In genomic region chr14:57089901-57090300, GRCh38 we compare ENCODE assay signal across 27 cellular contexts.
DNase-seq lines count a peak whose midpoint lies in the region; ATAC-seq lines count a peak whose summit lies in the region.
"Had no signal": no experiment of that assay in that cellular context is flagged by ENCODE, and none has a peak within 500 bp of the region (broad histone marks: within the 10 kb centered on the region; RNA-seq: fewer than 3 reads in every experiment).

No MANE protein-coding gene starts in this region.

- no peak for ATAC-seq in GM18907 (IDR thresholded peaks at IDR 0.05; ENCODE audit: unreplicated experiment)
- ATAC-seq: gastrocnemius medialis, GM12878, left lobe of liver, SK-N-SH treated with all-trans-retinoic acid at 6 μM for 48 hours had no signal

- H3K27ac Mint-ChIP-seq in CD4-positive, alpha-beta memory T cell = no peak overlapping the region
- H3K27ac Mint-ChIP-seq in activated T-helper 1 cell treated with anti-CD3 and anti-CD28 coated beads, Interleukin-12 subunit alpha, Interleukin-12 subunit beta, Interleukin-2, Interleukin-4 antibody, amounts not matched to agents 30 ng/mL and 10 ng/mL and 1 ng/mL, durations not matched to agents 14 hours and 24 hours and 36 hours = no peak overlapping the region
- H3K27ac Mint-ChIP-seq: activated CD4-positive, alpha-beta T cell treated with anti-CD3 and anti-CD28 coated beads, Interleukin-2, amount 10 ng/mL, durations not matched to agents 24 days and 14 days; activated naive CD4-positive, alpha-beta T cell treated with anti-CD3 and anti-CD28 coated beads, Interleukin-2, amount 10 ng/mL, durations not matched to agents 7 days and 5 days; CD4-positive, CD25-positive, alpha-beta regulatory T cell; T-helper 2 cell treated with Interferon-gamma antibody and Interleukin-4, amounts not matched to agents 5 μg/mL and 100 μg/mL, for 36 hours had no signal

- intact Hi-C loops in CD4-positive, alpha-beta memory T cell (cut with micrococcal nuclease) = no loop called here
- intact Hi-C loops in activated T-helper 1 cell treated with anti-CD3 and anti-CD28 coated beads, Interleukin-12 subunit alpha, Interleukin-12 subunit beta, Interleukin-2, Interleukin-4 antibody, amounts not matched to agents 30 ng/mL and 10 ng/mL and 1 ng/mL, durations not matched to agents 14 hours and 24 hours and 36 hours (cut with micrococcal nuclease) = no loop called here

- no peaks in the 10 kb centered on the region for H3K4me1 ChIP-seq in CD4-positive, alpha-beta memory T cell (ENCODE audit: insufficient read depth, low read length)
- H3K4me1 ChIP-seq: breast epithelium, gastrocnemius medialis, upper lobe of left lung had no signal

- peaks cover under 1 to 7% of the 10 kb centered on the region in 2 donors for H3K27me3 Mint-ChIP-seq in CD4-positive, alpha-beta memory T cell
- no peaks in the 10 kb centered on the region for H3K27me3 Mint-ChIP-seq in activated T-helper 1 cell treated with anti-CD3 and anti-CD28 coated beads, Interleukin-12 subunit alpha, Interleukin-12 subunit beta, Interleukin-2, Interleukin-4 antibody, amounts not matched to agents 30 ng/mL and 10 ng/mL and 1 ng/mL, durations not matched to agents 14 hours and 24 hours and 36 hours (ENCODE audit: insufficient read depth)
- H3K27me3 Mint-ChIP-seq: activated CD4-positive, alpha-beta T cell treated with anti-CD3 and anti-CD28 coated beads, Interleukin-2, amount 10 ng/mL, durations not matched to agents 24 days and 14 days; activated naive CD4-positive, alpha-beta T cell treated with anti-CD3 and anti-CD28 coated beads, Interleukin-2, amount 10 ng/mL, durations not matched to agents 7 days and 5 days; CD4-positive, CD25-positive, alpha-beta regulatory T cell had no signal

- H3K27me3 ChIP-seq in CD4-positive, alpha-beta memory T cell (ENCODE audit: insufficient read depth, low read length) = no peaks in the 10 kb centered on the region
- H3K27me3 ChIP-seq: breast epithelium, gastrocnemius medialis, hepatocyte, upper lobe of left lung had no signal

- peak; percentile 39 for DNase-seq in DMS 273 (lab: John Stamatoyannopoulos, UW; ENCODE audit: unreplicated experiment)
- DNase-seq in DMS 273 treated with DMSO at 0.1 percent for 48 hours (lab: John Stamatoyannopoulos, UW) = no peak
- DNase-seq in NCI-H1436 (lab: John Stamatoyannopoulos, UW) = peak; percentile 84
- DNase-seq in NCI-H2227 treated with DMSO at 0.1 percent for 48 hours (lab: John Stamatoyannopoulos, UW) = peak; percentile 35
- DNase-seq in epithelial cell of prostate (ENCODE audit: low read depth, low spot score) = peak; percentile 2
- DNase-seq in CD4-positive, alpha-beta memory T cell = no peak
- DNase-seq in activated T-helper 1 cell treated with anti-CD3 and anti-CD28 coated beads, Interleukin-12 subunit alpha, Interleukin-12 subunit beta, Interleukin-2, Interleukin-4 antibody, amounts not matched to agents 30 ng/mL and 10 ng/mL and 1 ng/mL, durations not matched to agents 14 hours and 24 hours and 36 hours (ENCODE audit: low spot score) = no peak
- DNase-seq: activated CD4-positive, alpha-beta T cell treated with anti-CD3 and anti-CD28 coated beads, Interleukin-2, amount 10 ng/mL, durations not matched to agents 24 days and 14 days; activated naive CD4-positive, alpha-beta T cell treated with anti-CD3 and anti-CD28 coated beads, Interleukin-2, amount 10 ng/mL, durations not matched to agents 7 days and 5 days; activated T-cell treated with anti-CD3 and anti-CD28 coated beads, Interleukin-2, amount 50 U/mL, for 48 hours; amniotic stem cell; CD4-positive, CD25-positive, alpha-beta regulatory T cell; DMS79 treated with DMSO at 0.1 percent for 48 hours; gastrocnemius medialis; nucleus accumbens; small intestine; stimulated activated CD4-positive, alpha-beta T cell treated with anti-CD3 and anti-CD28 coated beads, Interleukin-1b, Interleukin-23, amount 100 ng/mL, for 48 hours; upper lobe of left lung had no signal

- H3K36me3 ChIP-seq in CD4-positive, alpha-beta memory T cell (ENCODE audit: insufficient read depth, low read length) = no peaks in the 10 kb centered on the region
- H3K36me3 ChIP-seq: breast epithelium, gastrocnemius medialis, upper lobe of left lung had no signal

- CTCF ChIA-PET in CD4-positive, alpha-beta memory T cell (lab: Charles Lee; ENCODE audit: partially characterized antibody) = no interaction called here

- H3K27ac ChIP-seq in epithelial cell of prostate = no peak overlapping the region
- H3K27ac ChIP-seq in CD4-positive, alpha-beta memory T cell (ENCODE audit: low read depth, low read length) = no peak overlapping the region
- H3K27ac ChIP-seq: 22Rv1, breast epithelium, coronary artery, gastrocnemius medialis, hepatocyte, upper lobe of left lung had no signal

- no peak overlapping the region for H3K4me3 ChIP-seq in CD4-positive, alpha-beta memory T cell (ENCODE audit: low read length in 2 of 2)
- H3K4me3 ChIP-seq: breast epithelium, coronary artery, gastrocnemius medialis, GM12878, hepatocyte, upper lobe of left lung had no signal

- peaks cover under 1 to 6% (median 1%) of the 10 kb centered on the region in 8 donors for H3K9me3 Mint-ChIP-seq in CD4-positive, alpha-beta memory T cell
- H3K9me3 Mint-ChIP-seq in activated T-helper 1 cell treated with anti-CD3 and anti-CD28 coated beads, Interleukin-12 subunit alpha, Interleukin-12 subunit beta, Interleukin-2, Interleukin-4 antibody, amounts not matched to agents 30 ng/mL and 10 ng/mL and 1 ng/mL, durations not matched to agents 14 hours and 24 hours and 36 hours = no peaks in the 10 kb centered on the region
- H3K9me3 Mint-ChIP-seq: T-helper 2 cell treated with Interferon-gamma antibody and Interleukin-4, amounts not matched to agents 5 μg/mL and 100 μg/mL, for 36 hours had no signal

- no peak overlapping the region for H3K4me3 Mint-ChIP-seq in CD4-positive, alpha-beta memory T cell
- no peak overlapping the region for H3K4me3 Mint-ChIP-seq in activated T-helper 1 cell treated with anti-CD3 and anti-CD28 coated beads, Interleukin-12 subunit alpha, Interleukin-12 subunit beta, Interleukin-2, Interleukin-4 antibody, amounts not matched to agents 30 ng/mL and 10 ng/mL and 1 ng/mL, durations not matched to agents 14 hours and 24 hours and 36 hours
- H3K4me3 Mint-ChIP-seq: activated CD4-positive, alpha-beta T cell treated with anti-CD3 and anti-CD28 coated beads, Interleukin-2, amount 10 ng/mL, durations not matched to agents 24 days and 14 days; activated naive CD4-positive, alpha-beta T cell treated with anti-CD3 and anti-CD28 coated beads, Interleukin-2, amount 10 ng/mL, durations not matched to agents 7 days and 5 days; CD4-positive, CD25-positive, alpha-beta regulatory T cell; T-helper 2 cell treated with Interferon-gamma antibody and Interleukin-4, amounts not matched to agents 5 μg/mL and 100 μg/mL, for 36 hours had no signal

- H3K9me3 ChIP-seq in CD4-positive, alpha-beta memory T cell (ENCODE audit: control insufficient read depth in 1 of 2, low read length in 2 of 2) = no peaks in the 10 kb centered on the region
- H3K9me3 ChIP-seq: gastrocnemius medialis had no signal

- H3K4me1 Mint-ChIP-seq in CD4-positive, alpha-beta memory T cell = no peaks in the 10 kb centered on the region
- H3K4me1 Mint-ChIP-seq in activated T-helper 1 cell treated with anti-CD3 and anti-CD28 coated beads, Interleukin-12 subunit alpha, Interleukin-12 subunit beta, Interleukin-2, Interleukin-4 antibody, amounts not matched to agents 30 ng/mL and 10 ng/mL and 1 ng/mL, durations not matched to agents 14 hours and 24 hours and 36 hours (ENCODE audit: low read depth) = no peaks in the 10 kb centered on the region
- H3K4me1 Mint-ChIP-seq: activated CD4-positive, alpha-beta T cell treated with anti-CD3 and anti-CD28 coated beads, Interleukin-2, amount 10 ng/mL, durations not matched to agents 24 days and 14 days; activated naive CD4-positive, alpha-beta T cell treated with anti-CD3 and anti-CD28 coated beads, Interleukin-2, amount 10 ng/mL, durations not matched to agents 7 days and 5 days; CD4-positive, CD25-positive, alpha-beta regulatory T cell had no signal

- POLR2A ChIA-PET in CD4-positive, alpha-beta memory T cell (lab: Charles Lee; ENCODE audit: partially characterized antibody) = no interaction called here

- no peaks in the 10 kb centered on the region for H3K36me3 Mint-ChIP-seq in CD4-positive, alpha-beta memory T cell
- H3K36me3 Mint-ChIP-seq in activated T-helper 1 cell treated with anti-CD3 and anti-CD28 coated beads, Interleukin-12 subunit alpha, Interleukin-12 subunit beta, Interleukin-2, Interleukin-4 antibody, amounts not matched to agents 30 ng/mL and 10 ng/mL and 1 ng/mL, durations not matched to agents 14 hours and 24 hours and 36 hours (ENCODE audit: low read depth) = no peaks in the 10 kb centered on the region
- H3K36me3 Mint-ChIP-seq: activated naive CD4-positive, alpha-beta T cell treated with anti-CD3 and anti-CD28 coated beads, Interleukin-2, amount 10 ng/mL, durations not matched to agents 7 days and 5 days; CD4-positive, CD25-positive, alpha-beta regulatory T cell had no signal

Comparison
In these comparisons a context has a peak if more than half of its experiments do, and no peak if none do; other contexts are left out.
1. DNase-seq: peak in DMS 273 (single experiment), NCI-H1436 (single experiment), NCI-H2227 treated with DMSO at 0.1 percent for 48 hours (single experiment) and epithelial cell of prostate (single experiment); none in DMS 273 treated with DMSO at 0.1 percent for 48 hours (single experiment), CD4-positive, alpha-beta memory T cell (0 of 5) and activated T-helper 1 cell treated with anti-CD3 and anti-CD28 coated beads, Interleukin-12 subunit alpha, Interleukin-12 subunit beta, Interleukin-2, Interleukin-4 antibody, amounts not matched to agents 30 ng/mL and 10 ng/mL and 1 ng/mL, durations not matched to agents 14 hours and 24 hours and 36 hours (single experiment).